1 cellular context compared by ENCODE assay signal in genomic region chr1:63322248-63322943, GRCh38.
TF ChIP-seq lines count a peak whose summit lies in the region.

TSS of gene FOXD3 (plus strand) at chr1:63322567. CDS start at chr1:63323059, 492 bp downstream.

TF ChIP-seq in HEK293, 187 proteins besides CTCF, POLR2A, EP300 and RAD21 (continued from another document):
- TF ChIP-seq ZNF610 (tag by site-specific recombination; IDR thresholded peaks at IDR 0.05; ENCODE audit: borderline replicate concordance) (peak; percentile 73; the same call in 1 of the 2 replicates), PRDM1 (tag by site-specific recombination; IDR thresholded peaks at IDR 0.05) (0 out of 2 replicates have a peak, but pooled peaks have one; percentile 10), HOXC10 (CRISPR knock-in tag; IDR thresholded peaks at IDR 0.05) (no peak), ZNF280D (tag by site-specific recombination; IDR thresholded peaks at IDR 0.05) (no peak), ZBTB11 (tag by site-specific recombination; conservative IDR thresholded peaks at IDR 0.05; ENCODE audit: low read depth) (0 out of 2 replicates have a peak, but pooled peaks have one; percentile 36), ZBTB26 (tag by site-specific recombination; optimal IDR thresholded peaks at IDR 0.05) (peak; percentile 93), ZNF843 (tag by site-specific recombination; IDR thresholded peaks at IDR 0.05) (peak; percentile 47; the same call in 1 of the 2 replicates), ZNF37A (tag by site-specific recombination; IDR thresholded peaks at IDR 0.05) (0 out of 2 replicates have a peak, but pooled peaks have one; percentile 11), ZNF132 (tag by site-specific recombination; IDR thresholded peaks at IDR 0.05; ENCODE audit: borderline replicate concordance) (no peak), ZNF501 (tag by site-specific recombination; IDR thresholded peaks at IDR 0.05) (peak; percentile 56; the same call in 1 of the 2 replicates), PRDM6 (tag by site-specific recombination; IDR thresholded peaks at IDR 0.05) (no peak), HOXA7 (CRISPR knock-in tag; IDR thresholded peaks at IDR 0.05; ENCODE audit: borderline replicate concordance) (no peak)
TF ChIP-seq in HEK293: peak in this region for 55.
